ENCODE assay signal across 22 cellular contexts in genomic region chr19:19263886-19264487, GRCh38. TPM values are rescaled to one million over a fixed set of nuclear protein-coding genes. Genes with fewer than 3 reads are reported as not detected.
DNase-seq lines count a peak whose midpoint lies in the region; ATAC-seq, FAIRE-seq and TF ChIP-seq lines count a peak whose summit lies in the region.
"Had no signal": no experiment of that assay in that cellular context is flagged by ENCODE, and none has a peak within 500 bp of the region (broad histone marks: within the 10 kb centered on the region; RNA-seq: fewer than 3 reads in every experiment).

No MANE protein-coding gene starts in this region.

- in situ Hi-C loops in HepG2 (cut with HindIII; ENCODE audit: extremely low pct_ligation_motif_present, low pct_unique_long_range_greater_than_20kb), result no loop called here

- H3K9me3 ChIP-seq in HepG2 (ENCODE audit: low read length), result no peaks in the 10 kb centered on the region
- no peaks in the 10 kb centered on the region for H3K9me3 ChIP-seq in right lobe of liver
- H3K9me3 ChIP-seq: Caco-2 had no signal

- H2AFZ ChIP-seq in HepG2 (ENCODE audit: low read length), result no peak overlapping the region
- H2AFZ ChIP-seq: GM23248 had no signal

- no peak for TF ChIP-seq EP300 in HepG2 (IDR thresholded peaks at IDR 0.05; ENCODE audit: low read depth in 2 of 2, low read length in 2 of 2)
- no peak for TF ChIP-seq EP300 in HepG2 (CRISPR knock-in tag; IDR thresholded peaks at IDR 0.05; ENCODE audit: borderline replicate concordance)

- no peak for TF ChIP-seq RAD21 in HepG2 (CRISPR knock-in tag; IDR thresholded peaks at IDR 0.05)

- FAIRE-seq in HepG2 (lab: Jason Lieb, UNC) (no peak), bronchial epithelial cell (lab: Jason Lieb, UNC) (peak; percentile 62)
- FAIRE-seq: G401.6, GM12892, H1 had no signal

- ATAC-seq in HepG2 (no peak), right lobe of liver (no peak), GM21381 (IDR thresholded peaks at IDR 0.05; ENCODE audit: unreplicated experiment) (no peak)
- ATAC-seq: CD8-positive, alpha-beta T cell; HCT116 had no signal

- H3K27ac ChIP-seq in HepG2 (ENCODE audit: extremely low read length, insufficient read depth, low read length), result no peak overlapping the region
- H3K27ac ChIP-seq in right lobe of liver, result no peak overlapping the region
- no peak overlapping the region for H3K27ac ChIP-seq in caudate nucleus (ENCODE audit: low read depth, low read length)
- H3K27ac ChIP-seq: BLaER1, C4-2B, GM23248 had no signal

- CTCF ChIA-PET in HepG2 (lab: Yijun Ruan, JAX; ENCODE audit: low intra/inter-chr PET ratio, low total read pairs), result no interaction called here

- intact Hi-C loops in HepG2 (cut with micrococcal nuclease; ENCODE audit: unreplicated experiment), result no loop called here
- intact Hi-C loops in right lobe of liver (cut with DNase I), result no loop called here

- TF ChIP-seq CTCF in HepG2 (CRISPR knock-in tag; IDR thresholded peaks at IDR 0.05) (no peak), right lobe of liver (IDR thresholded peaks at IDR 0.05) (no peak), bronchial epithelial cell (IDR thresholded peaks at IDR 0.05; ENCODE audit: insufficient read depth, low read length, severe bottlenecking) (no peak)

- 74% methylated on average over 7 of the region's 7 CpGs for WGBS in HepG2 (ENCODE audit: low lambda C conversion rate)
- 100% methylated on average over 1 of the region's 7 CpGs for WGBS in right lobe of liver (ENCODE audit: insufficient coverage, low coverage, low lambda C conversion rate, missing lambda C conversion rate)

- H3K27me3 ChIP-seq in HepG2 (ENCODE audit: control insufficient read depth in 1 of 2, insufficient read depth in 2 of 2, low read length in 2 of 2), result peaks cover 0 to 5% of the 10 kb centered on the region in 2 experiments; a peak in 3 of 5 replicates
- H3K27me3 ChIP-seq in right lobe of liver, result no peaks in the 10 kb centered on the region
- peaks cover 23% of the 10 kb centered on the region for H3K27me3 ChIP-seq in bronchial epithelial cell (ENCODE audit: control insufficient read depth, insufficient read depth, low read length)

- H3K79me2 ChIP-seq in HepG2 (ENCODE audit: insufficient read depth, low read length), result no peaks in the 10 kb centered on the region

- no peaks in the 10 kb centered on the region for H3K4me1 ChIP-seq in HepG2 (ENCODE audit: insufficient read depth, low read length)
- H3K4me1 ChIP-seq in right lobe of liver, result peaks cover 0 to 8% (median 3%) of the 10 kb centered on the region in 4 donors
- H3K4me1 ChIP-seq: Caco-2 had no signal

- POLR2A ChIA-PET in HepG2 (lab: Yijun Ruan, JAX), result no interaction called here

- TF ChIP-seq POLR2A in HepG2 (IDR thresholded peaks at IDR 0.05; ENCODE audit: insufficient read depth in 1 of 2, low read depth in 2 of 2, low read length in 2 of 2) (no peak), right lobe of liver (IDR thresholded peaks at IDR 0.05) (no peak)

- DNase-seq in HepG2 (ENCODE audit: low spot score) (no peak), right lobe of liver (no peak), HuH-7.5 (ENCODE audit: low spot score) (peak; percentile 14), bronchial epithelial cell (ENCODE audit: low read depth) (no peak), caudate nucleus (lab: John Stamatoyannopoulos, UW) (no peak)
- no peak for DNase-seq in activated effector memory CD4-positive, alpha-beta T cell treated with anti-CD3 and anti-CD28 coated beads, Interleukin-2, amount 50 U/mL, for 16 hours
- DNase-seq: Caco-2; CD4-positive, CD25-positive, alpha-beta regulatory T cell; CD8-positive, alpha-beta T cell; DMS153; DND-41; GM23248; H7 had no signal

- H3K4me3 ChIP-seq in HepG2 (replicated peaks in 1 of 3; ENCODE audit: insufficient read depth in 1 of 3, low read depth in 2 of 3, low read length in 3 of 3), result no peak overlapping the region
- no peak overlapping the region for H3K4me3 ChIP-seq in right lobe of liver
- no peak overlapping the region for H3K4me3 ChIP-seq in bronchial epithelial cell (ENCODE audit: low read depth, low read length)
- H3K4me3 ChIP-seq: BLaER1, GM23248 had no signal

- H3K9ac ChIP-seq in HepG2 (ENCODE audit: insufficient read depth, low read depth, low read length), result no peak overlapping the region
- H3K9ac ChIP-seq: BLaER1, GM23248 had no signal

- H3K36me3 ChIP-seq in HepG2 (replicated peaks in 1 of 2; ENCODE audit: control insufficient read depth in 1 of 2, insufficient read depth in 2 of 2, low read length in 2 of 2) (no peaks in the 10 kb centered on the region), right lobe of liver (no peaks in the 10 kb centered on the region), bronchial epithelial cell (ENCODE audit: control insufficient read depth, insufficient read depth, low read length) (no peaks in the 10 kb centered on the region)
- H3K36me3 ChIP-seq: BLaER1 had no signal

- no peak overlapping the region for H3K4me2 ChIP-seq in HepG2 (ENCODE audit: low read depth, low read length)
- H3K4me2 ChIP-seq: BLaER1 had no signal

- H4K20me1 ChIP-seq in HepG2 (ENCODE audit: insufficient read depth, low read length), result no peaks in the 10 kb centered on the region
- H4K20me1 ChIP-seq: BLaER1 had no signal

- BruUV-seq in HepG2 (replicated peaks; lab: Mats Ljungman, UMichigan), result no TSS peak

RNA-seq across cellular contexts. Expression of gene TM6SF2, which starts 9.1 kb away (rescaled TPM):
- total RNA-seq in HepG2 (2016; rRNA removed; fragmentation: Illumina TruSeq; extraction: Trizol), result 0.53 and 1.1 TPM in 2 replicates
- 0.35 TPM in 1 of 2 replicates, not detected in the other for total RNA-seq in HepG2 (2016; cell fraction: cytosol; rRNA removed; fragmentation: Illumina TruSeq; extraction: Trizol; ENCODE audit: low read depth)
- total RNA-seq in HepG2 (2016; cell fraction: insoluble cytoplasmic fraction; rRNA removed; fragmentation: Illumina TruSeq; extraction: Trizol), result 0.52 and 1.7 TPM in 2 replicates
- total RNA-seq in HepG2 (2016; cell fraction: membrane; rRNA removed; fragmentation: Illumina TruSeq; extraction: Trizol), result 0.83 and 1.2 TPM in 2 replicates
- total RNA-seq in HepG2 (2016; cell fraction: nucleus; rRNA removed; fragmentation: Illumina TruSeq; extraction: Trizol), result 1.3 and 3.3 TPM in 2 replicates
- polyA plus RNA-seq in HepG2 (2011; rRNA removed), result 2.5 and 4.4 TPM in 2 replicates
- polyA plus RNA-seq in HepG2 (2011; cell fraction: cytosol; rRNA removed), result 1.8 and 2.5 TPM in 2 replicates
- 22.0 and 25.8 TPM in 2 replicates for polyA plus RNA-seq in HepG2 (2011; cell fraction: nucleus; rRNA removed)
- polyA plus RNA-seq in HepG2 (2012), result 0.72 and 2.5 TPM in 2 replicates
- 0.96 and 1.4 TPM in 2 replicates for polyA plus RNA-seq in HepG2 (2016; cell fraction: cytosol; fragmentation: Illumina TruSeq; extraction: Trizol; ENCODE audit: low read depth)
- polyA plus RNA-seq in HepG2 (2016; cell fraction: insoluble cytoplasmic fraction; fragmentation: Illumina TruSeq; extraction: Trizol; ENCODE audit: low read depth), result 0.32 and 1.1 TPM in 2 replicates
- 0.78 and 1.2 TPM in 2 replicates for polyA plus RNA-seq in HepG2 (2016; cell fraction: membrane; fragmentation: Illumina TruSeq; extraction: Trizol; ENCODE audit: low read depth)
- polyA plus RNA-seq in HepG2 (2016; cell fraction: nucleus; fragmentation: Illumina TruSeq; extraction: Trizol; ENCODE audit: insufficient read depth, low read depth), result 5.7 and 6.4 TPM in 2 replicates
- polyA minus RNA-seq in HepG2 (2011; rRNA and poly(A)+ RNA removed; ENCODE audit: low replicate concordance), result 3.3 TPM in 1 of 2 replicates, not detected in the other
- 1.1 TPM in 2 replicates for polyA minus RNA-seq in HepG2 (2011; cell fraction: cytosol; rRNA and poly(A)+ RNA removed)
- polyA minus RNA-seq in HepG2 (2011; cell fraction: nucleus; rRNA and poly(A)+ RNA removed), result 2.8 and 4.1 TPM in 2 replicates
- total RNA-seq in right lobe of liver, result 10 to 100 TPM; 10.9 to 64.1 (median 25.3) TPM
- total RNA-seq in bronchial epithelial cell, result not detected in 2 replicates
- total RNA-seq: A172; A673; CD4-positive, CD25-positive, alpha-beta regulatory T cell; CD8-positive, alpha-beta T cell had no signal
- polyA plus RNA-seq: CD4-positive, CD25-positive, alpha-beta regulatory T cell had no signal

RNA-seq across cellular contexts. Expression of gene NCAN, which starts 52.2 kb away (rescaled TPM):
- not detected in 2 replicates for total RNA-seq in HepG2 (2016; rRNA removed; fragmentation: Illumina TruSeq; extraction: Trizol)
- not detected in 2 replicates for total RNA-seq in HepG2 (2016; cell fraction: cytosol; rRNA removed; fragmentation: Illumina TruSeq; extraction: Trizol; ENCODE audit: low read depth)
- 0.06 TPM in 1 of 2 replicates, not detected in the other for total RNA-seq in HepG2 (2016; cell fraction: insoluble cytoplasmic fraction; rRNA removed; fragmentation: Illumina TruSeq; extraction: Trizol)
- total RNA-seq in HepG2 (2016; cell fraction: membrane; rRNA removed; fragmentation: Illumina TruSeq; extraction: Trizol), result not detected in 2 replicates
- total RNA-seq in HepG2 (2016; cell fraction: nucleus; rRNA removed; fragmentation: Illumina TruSeq; extraction: Trizol), result not detected in 2 replicates
- polyA plus RNA-seq in HepG2 (2011; rRNA removed), result 0.05 TPM in 1 of 2 replicates, not detected in the other
- 0.03 TPM in 2 replicates for polyA plus RNA-seq in HepG2 (2011; cell fraction: cytosol; rRNA removed)
- 0.03 and 0.05 TPM in 2 replicates for polyA plus RNA-seq in HepG2 (2011; cell fraction: nucleus; rRNA removed)
- polyA plus RNA-seq in HepG2 (2012), result 0.04 TPM in 1 of 2 replicates, not detected in the other
- polyA plus RNA-seq in HepG2 (2016; cell fraction: cytosol; fragmentation: Illumina TruSeq; extraction: Trizol; ENCODE audit: low read depth), result not detected in 2 replicates
- polyA plus RNA-seq in HepG2 (2016; cell fraction: insoluble cytoplasmic fraction; fragmentation: Illumina TruSeq; extraction: Trizol; ENCODE audit: low read depth), result 0.05 TPM in 1 of 2 replicates, not detected in the other
- not detected in 2 replicates for polyA plus RNA-seq in HepG2 (2016; cell fraction: membrane; fragmentation: Illumina TruSeq; extraction: Trizol; ENCODE audit: low read depth)
- 0.19 TPM in 1 of 2 replicates, not detected in the other for polyA plus RNA-seq in HepG2 (2016; cell fraction: nucleus; fragmentation: Illumina TruSeq; extraction: Trizol; ENCODE audit: insufficient read depth, low read depth)
- polyA minus RNA-seq in HepG2 (2011; rRNA and poly(A)+ RNA removed; ENCODE audit: low replicate concordance), result 0.09 TPM in 1 of 2 replicates, not detected in the other
- polyA minus RNA-seq in HepG2 (2011; cell fraction: cytosol; rRNA and poly(A)+ RNA removed), result not detected in 2 replicates
- 0.12 TPM in 1 of 2 replicates, not detected in the other for polyA minus RNA-seq in HepG2 (2011; cell fraction: nucleus; rRNA and poly(A)+ RNA removed)
- under 1 TPM in 4 of 6 experiments, not detected in 2; 0.04 to 0.07 (median 0.06) TPM for total RNA-seq in right lobe of liver
- not detected in 2 replicates for total RNA-seq in bronchial epithelial cell
- total RNA-seq: A172; A673; Caco-2; CD4-positive, CD25-positive, alpha-beta regulatory T cell; CD8-positive, alpha-beta T cell; GM23248 had no signal
- polyA plus RNA-seq: CD4-positive, CD25-positive, alpha-beta regulatory T cell; GM23248 had no signal

RNA-seq across cellular contexts. Expression of gene SUGP1, which starts 56.3 kb away (rescaled TPM):
- total RNA-seq in HepG2 (2016; rRNA removed; fragmentation: Illumina TruSeq; extraction: Trizol) (17.7 and 25.9 TPM in 2 replicates), right lobe of liver (10 to 100 TPM; 19.7 to 25.9 (median 23.6) TPM), bronchial epithelial cell (18.7 and 36.4 TPM in 2 replicates)
- 8.7 and 9.2 TPM in 2 replicates for total RNA-seq in HepG2 (2016; cell fraction: cytosol; rRNA removed; fragmentation: Illumina TruSeq; extraction: Trizol; ENCODE audit: low read depth)
- 16.1 and 27.0 TPM in 2 replicates for total RNA-seq in HepG2 (2016; cell fraction: insoluble cytoplasmic fraction; rRNA removed; fragmentation: Illumina TruSeq; extraction: Trizol)
- 10.9 and 12.1 TPM in 2 replicates for total RNA-seq in HepG2 (2016; cell fraction: membrane; rRNA removed; fragmentation: Illumina TruSeq; extraction: Trizol)
- 21.4 and 23.7 TPM in 2 replicates for total RNA-seq in HepG2 (2016; cell fraction: nucleus; rRNA removed; fragmentation: Illumina TruSeq; extraction: Trizol)
- 21.6 and 29.1 TPM in 2 replicates for polyA plus RNA-seq in HepG2 (2011; rRNA removed)
- 15.9 and 20.9 TPM in 2 replicates for polyA plus RNA-seq in HepG2 (2011; cell fraction: cytosol; rRNA removed)
- 103 and 104 TPM in 2 replicates for polyA plus RNA-seq in HepG2 (2011; cell fraction: nucleus; rRNA removed)
- 20.3 and 27.6 TPM in 2 replicates for polyA plus RNA-seq in HepG2 (2012)
- polyA plus RNA-seq in HepG2 (2016; cell fraction: cytosol; fragmentation: Illumina TruSeq; extraction: Trizol; ENCODE audit: low read depth), result 6.2 and 7.6 TPM in 2 replicates
- 14.4 and 18.3 TPM in 2 replicates for polyA plus RNA-seq in HepG2 (2016; cell fraction: insoluble cytoplasmic fraction; fragmentation: Illumina TruSeq; extraction: Trizol; ENCODE audit: low read depth)
- polyA plus RNA-seq in HepG2 (2016; cell fraction: membrane; fragmentation: Illumina TruSeq; extraction: Trizol; ENCODE audit: low read depth), result 6.6 and 9.3 TPM in 2 replicates
- 46.6 and 50.2 TPM in 2 replicates for polyA plus RNA-seq in HepG2 (2016; cell fraction: nucleus; fragmentation: Illumina TruSeq; extraction: Trizol; ENCODE audit: insufficient read depth, low read depth)
- 22.4 and 37.1 TPM in 2 replicates for polyA minus RNA-seq in HepG2 (2011; rRNA and poly(A)+ RNA removed; ENCODE audit: low replicate concordance)
- polyA minus RNA-seq in HepG2 (2011; cell fraction: cytosol; rRNA and poly(A)+ RNA removed), result 9.5 and 13.6 TPM in 2 replicates
- polyA minus RNA-seq in HepG2 (2011; cell fraction: nucleus; rRNA and poly(A)+ RNA removed), result 35.1 and 46.9 TPM in 2 replicates

RNA-seq across cellular contexts. Expression of gene MAU2, which starts 56.6 kb away (rescaled TPM):
- total RNA-seq in HepG2 (2016; rRNA removed; fragmentation: Illumina TruSeq; extraction: Trizol), result 11.2 and 16.8 TPM in 2 replicates
- total RNA-seq in HepG2 (2016; cell fraction: cytosol; rRNA removed; fragmentation: Illumina TruSeq; extraction: Trizol; ENCODE audit: low read depth), result 9.4 and 9.6 TPM in 2 replicates
- 8.7 and 17.7 TPM in 2 replicates for total RNA-seq in HepG2 (2016; cell fraction: insoluble cytoplasmic fraction; rRNA removed; fragmentation: Illumina TruSeq; extraction: Trizol)
- 8.8 and 10.6 TPM in 2 replicates for total RNA-seq in HepG2 (2016; cell fraction: membrane; rRNA removed; fragmentation: Illumina TruSeq; extraction: Trizol)
- total RNA-seq in HepG2 (2016; cell fraction: nucleus; rRNA removed; fragmentation: Illumina TruSeq; extraction: Trizol), result 22.6 and 31.6 TPM in 2 replicates
- 33.8 and 42.5 TPM in 2 replicates for polyA plus RNA-seq in HepG2 (2011; rRNA removed)
- 14.5 and 20.0 TPM in 2 replicates for polyA plus RNA-seq in HepG2 (2011; cell fraction: cytosol; rRNA removed)
- polyA plus RNA-seq in HepG2 (2011; cell fraction: nucleus; rRNA removed), result 141 and 157 TPM in 2 replicates
- 24.5 and 28.7 TPM in 2 replicates for polyA plus RNA-seq in HepG2 (2012)
- polyA plus RNA-seq in HepG2 (2016; cell fraction: cytosol; fragmentation: Illumina TruSeq; extraction: Trizol; ENCODE audit: low read depth), result 1.4 and 2.2 TPM in 2 replicates
- polyA plus RNA-seq in HepG2 (2016; cell fraction: insoluble cytoplasmic fraction; fragmentation: Illumina TruSeq; extraction: Trizol; ENCODE audit: low read depth), result 8.0 and 11.9 TPM in 2 replicates
- 3.5 and 4.4 TPM in 2 replicates for polyA plus RNA-seq in HepG2 (2016; cell fraction: membrane; fragmentation: Illumina TruSeq; extraction: Trizol; ENCODE audit: low read depth)
- polyA plus RNA-seq in HepG2 (2016; cell fraction: nucleus; fragmentation: Illumina TruSeq; extraction: Trizol; ENCODE audit: insufficient read depth, low read depth), result 63.3 and 65.0 TPM in 2 replicates
- polyA minus RNA-seq in HepG2 (2011; rRNA and poly(A)+ RNA removed; ENCODE audit: low replicate concordance), result 93.0 and 117 TPM in 2 replicates
- polyA minus RNA-seq in HepG2 (2011; cell fraction: cytosol; rRNA and poly(A)+ RNA removed), result 26.3 and 30.4 TPM in 2 replicates
- 66.6 and 70.0 TPM in 2 replicates for polyA minus RNA-seq in HepG2 (2011; cell fraction: nucleus; rRNA and poly(A)+ RNA removed)
- total RNA-seq in right lobe of liver, result 10 to 100 TPM; 10.4 to 30.4 (median 19.3) TPM
- total RNA-seq in bronchial epithelial cell, result 12.1 and 16.8 TPM in 2 replicates
